Comparison of ENCODE assay signal across 21 cellular contexts in the genomic region with DNA sequence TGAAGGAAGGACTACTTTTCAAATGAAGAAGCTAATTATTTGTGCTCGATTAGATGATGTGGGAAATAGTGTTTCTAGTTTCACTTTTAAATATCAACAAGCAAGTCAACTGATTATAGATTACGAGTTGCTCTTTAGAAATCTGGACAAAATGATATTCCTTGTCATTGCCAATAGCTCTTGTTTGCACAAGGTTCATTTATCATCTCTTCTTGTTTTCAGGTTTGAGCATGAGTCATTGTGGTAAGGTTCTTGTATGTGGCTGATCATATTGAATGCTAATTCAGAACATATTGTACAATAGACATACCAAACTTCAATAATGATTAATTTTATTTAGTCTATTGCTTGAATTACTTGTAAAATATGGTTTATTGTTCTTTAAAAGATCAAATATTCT.
DNase-seq lines count a peak whose midpoint lies in the region; ATAC-seq, FAIRE-seq and TF ChIP-seq lines count a peak whose summit lies in the region.
"Had no signal": no experiment of that assay in that cellular context is flagged by ENCODE, and none has a peak within 500 bp of the region (broad histone marks: within the 10 kb centered on the region; RNA-seq: fewer than 3 reads in every experiment).

No MANE protein-coding gene starts in this region.

- no peak for TF ChIP-seq POLR2A in K562 (conservative IDR thresholded peaks at IDR 0.05)
- TF ChIP-seq POLR2A in esophagus squamous epithelium (IDR thresholded peaks at IDR 0.05) = no peak

- no peak for TF ChIP-seq EP300 in K562 (IDR thresholded peaks at IDR 0.05; ENCODE audit: low read length)

- DNase-seq in DND-41 (no peak), HT1080 (ENCODE audit: low read depth) (peak; percentile 18), K562 (ENCODE audit: extremely low read depth in 1 of 4, low spot score in 3 of 4) (no peak), non-pigmented ciliary epithelial cell (ENCODE audit: low read depth) (peak; percentile 9), lower lobe of right lung (no peak), left cardiac atrium (no peak), esophagus squamous epithelium (lab: John Stamatoyannopoulos, UW) (no peak)
- DNase-seq: activated CD4-positive, alpha-beta T cell treated with anti-CD3 and anti-CD28 coated beads for 1 hour; activated CD8-positive, alpha-beta memory T cell treated with anti-CD3 and anti-CD28 coated beads for 24 hours; activated T-cell treated with anti-CD3 and anti-CD28 coated beads, Interleukin-2, amount 50 U/mL, for 48 hours; Caco-2; heart left ventricle; IMR-90; MM.1S; NCI-H187 treated with DMSO at 0.1 percent for 48 hours; NCI-H226; NK-92 treated with Interleukin-12 subunit alpha and Interleukin-12 subunit beta, amount 100 ng/mL, for 24 hours; occipital lobe; SW 1271 had no signal

- H3K9ac ChIP-seq in DND-41 (ENCODE audit: low read depth, low read length) = no peak overlapping the region
- H3K9ac ChIP-seq in K562 (ENCODE audit: insufficient read depth in 1 of 2, low read depth in 2 of 2, low read length in 2 of 2) = no peak overlapping the region

- H3K36me3 ChIP-seq in DND-41 (ENCODE audit: insufficient read depth, low read length) (no peaks in the 10 kb centered on the region), K562 (ENCODE audit: control insufficient read depth, insufficient read depth, low read length) (no peaks in the 10 kb centered on the region), lower lobe of right lung (no peaks in the 10 kb centered on the region), esophagus squamous epithelium (no peaks in the 10 kb centered on the region)
- H3K36me3 ChIP-seq: heart left ventricle, right atrium auricular region, thoracic aorta had no signal

- TF ChIP-seq CTCF in DND-41 (IDR thresholded peaks at IDR 0.05; ENCODE audit: borderline replicate concordance, extremely low read depth, low read length, poor library complexity, severe bottlenecking) = no peak
- TF ChIP-seq CTCF in K562 (IDR thresholded peaks at IDR 0.05 in 2 of 3, conservative IDR thresholded peaks at IDR 0.05 in 1 of 3; ENCODE audit: insufficient read depth in 2 of 3, low read depth in 1 of 3, low read length in 3 of 3) = no peak
- TF ChIP-seq CTCF in lower lobe of right lung (IDR thresholded peaks at IDR 0.05) = no peak
- TF ChIP-seq CTCF in esophagus squamous epithelium (IDR thresholded peaks at IDR 0.05) = no peak

- no peak for TF ChIP-seq RAD21 in K562 (CRISPR knock-in tag; conservative IDR thresholded peaks at IDR 0.05 in 1 of 2, IDR thresholded peaks at IDR 0.05 in 1 of 2)

- POLR2A ChIA-PET in K562 (lab: Yijun Ruan, JAX) = no interaction called here

- no peak for ATAC-seq in DND-41 (ENCODE audit: insufficient read depth, low read depth)
- no peak for ATAC-seq in K562
- ATAC-seq in lower lobe of right lung = no peak
- no peak for ATAC-seq in left cardiac atrium
- ATAC-seq: heart left ventricle had no signal

- no peaks in the 10 kb centered on the region for H4K20me1 ChIP-seq in DND-41 (ENCODE audit: insufficient read depth, low read length)
- H4K20me1 ChIP-seq in K562 (replicated peaks; ENCODE audit: control insufficient read depth, insufficient read depth, low read length) = no peaks in the 10 kb centered on the region

- CTCF ChIA-PET in K562 (lab: Yijun Ruan, JAX; ENCODE audit: low intra/inter-chr PET ratio) = no interaction called here

- FAIRE-seq in K562 (lab: Jason Lieb, UNC) = no peak

- no TSS peak for BruUV-seq in K562 (replicated peaks; lab: Mats Ljungman, UMichigan)

- H3K27me3 ChIP-seq in DND-41 (ENCODE audit: insufficient read depth, low read length, poor library complexity) (no peaks in the 10 kb centered on the region), K562 (ENCODE audit: control insufficient read depth in 2 of 2, insufficient read depth in 2 of 2, low read length in 2 of 2) (no peaks in the 10 kb centered on the region), lower lobe of right lung (ENCODE audit: low read depth) (no peaks in the 10 kb centered on the region), esophagus squamous epithelium (no peaks in the 10 kb centered on the region)
- H3K27me3 ChIP-seq: heart left ventricle, right atrium auricular region had no signal

- 0% methylated on average over 2 of the region's 2 CpGs for WGBS in K562 (ENCODE audit: insufficient coverage, low coverage, missing lambda C conversion rate)
- 12 to 28% methylated on average over 2 of the region's 2 CpGs for WGBS in esophagus squamous epithelium, 2 donors

- H3K4me1 ChIP-seq in DND-41 (ENCODE audit: insufficient read depth, low read length) (peaks cover 5% of the 10 kb centered on the region; the same call in 1 of the 2 replicates), K562 (replicated peaks in 1 of 2; ENCODE audit: control insufficient read depth in 2 of 2, insufficient read depth in 2 of 2, low read length in 2 of 2) (no peaks in the 10 kb centered on the region), lower lobe of right lung (no peaks in the 10 kb centered on the region), esophagus squamous epithelium (no peaks in the 10 kb centered on the region)
- H3K4me1 ChIP-seq: Caco-2, heart left ventricle, right atrium auricular region had no signal

- peaks cover 2% of the 10 kb centered on the region for H3K9me3 ChIP-seq in DND-41 (ENCODE audit: insufficient read depth, low read length, severe bottlenecking)
- no peaks in the 10 kb centered on the region; the same call in 1 of the 2 replicates for H3K9me3 ChIP-seq in K562 (replicated peaks; ENCODE audit: control insufficient read depth, insufficient read depth, low read depth, low read length)
- no peaks in the 10 kb centered on the region for H3K9me3 ChIP-seq in lower lobe of right lung
- no peaks in the 10 kb centered on the region for H3K9me3 ChIP-seq in esophagus squamous epithelium
- H3K9me3 ChIP-seq: Caco-2, heart left ventricle, right atrium auricular region, thoracic aorta had no signal

- H2AFZ ChIP-seq in DND-41 (ENCODE audit: low read depth, low read length) (peak overlapping the region; percentile 34), K562 (ENCODE audit: low read depth, low read length) (no peak overlapping the region)

- in situ Hi-C loops in K562 (cut with MboI) = no loop called here

- no peaks in the 10 kb centered on the region for H3K9me1 ChIP-seq in K562 (ENCODE audit: control insufficient read depth, insufficient read depth, low read length)

- no peak overlapping the region for H3K27ac ChIP-seq in DND-41 (ENCODE audit: low read length)
- no peak overlapping the region for H3K27ac ChIP-seq in K562 (ENCODE audit: extremely low read depth, low read depth, low read length)
- H3K27ac ChIP-seq in lower lobe of right lung = no peak overlapping the region
- no peak overlapping the region for H3K27ac ChIP-seq in esophagus squamous epithelium
- H3K27ac ChIP-seq: heart left ventricle, right atrium auricular region, thoracic aorta had no signal

- H3K79me2 ChIP-seq in DND-41 (ENCODE audit: insufficient read depth, low read length) (no peaks in the 10 kb centered on the region), K562 (ENCODE audit: control insufficient read depth, insufficient read depth, low read length) (no peaks in the 10 kb centered on the region)

- intact Hi-C loops in K562 (cut with micrococcal nuclease) (no loop called here), lower lobe of right lung (cut with DNase I) (no loop called here), left cardiac atrium (cut with DNase I) (no loop called here), esophagus squamous epithelium (cut with DNase I) (no loop called here)

- H3K4me3 ChIP-seq in DND-41 (ENCODE audit: low read depth in 1 of 2, low read length in 2 of 2) = no peak overlapping the region
- H3K4me3 ChIP-seq in K562 = no peak overlapping the region
- H3K4me3 ChIP-seq in lower lobe of right lung = no peak overlapping the region
- no peak overlapping the region for H3K4me3 ChIP-seq in esophagus squamous epithelium
- H3K4me3 ChIP-seq: heart left ventricle, right atrium auricular region, thoracic aorta had no signal

- no peak overlapping the region for H3K4me2 ChIP-seq in DND-41 (ENCODE audit: insufficient read depth, low read length)
- no peak overlapping the region for H3K4me2 ChIP-seq in K562 (ENCODE audit: insufficient read depth, low read length)

TF ChIP-seq in K562, 482 proteins besides CTCF, POLR2A, EP300 and RAD21:
- TF ChIP-seq FOXA3 (CRISPR knock-in tag; conservative IDR thresholded peaks at IDR 0.05 in 1 of 2, IDR thresholded peaks at IDR 0.05 in 1 of 2) (0 out of 4 replicates have a peak, but pooled peaks of 1 of the 2 experiments have one; percentile 40), EZH2 (IDR thresholded peaks at IDR 0.05; ENCODE audit: borderline replicate concordance, low read depth, low read length) (no peak), SNRNP70 (optimal IDR thresholded peaks at IDR 0.05; ENCODE audit: low read depth, low read length) (no peak), MEIS2 (IDR thresholded peaks at IDR 0.05; ENCODE audit: partially characterized antibody) (peak; percentile 17), HNRNPH1 (optimal IDR thresholded peaks at IDR 0.05; ENCODE audit: low read depth, low read length) (no peak), ZC3H11A (IDR thresholded peaks at IDR 0.05; ENCODE audit: low read depth, low read length) (no peak), ZNF644 (tag; IDR thresholded peaks at IDR 0.05; ENCODE audit: low read depth) (no peak), LARP7 (IDR thresholded peaks at IDR 0.05) (no peak), LEF1 (IDR thresholded peaks at IDR 0.05) (no peak)
- TF ChIP-seq, protein P1, sequence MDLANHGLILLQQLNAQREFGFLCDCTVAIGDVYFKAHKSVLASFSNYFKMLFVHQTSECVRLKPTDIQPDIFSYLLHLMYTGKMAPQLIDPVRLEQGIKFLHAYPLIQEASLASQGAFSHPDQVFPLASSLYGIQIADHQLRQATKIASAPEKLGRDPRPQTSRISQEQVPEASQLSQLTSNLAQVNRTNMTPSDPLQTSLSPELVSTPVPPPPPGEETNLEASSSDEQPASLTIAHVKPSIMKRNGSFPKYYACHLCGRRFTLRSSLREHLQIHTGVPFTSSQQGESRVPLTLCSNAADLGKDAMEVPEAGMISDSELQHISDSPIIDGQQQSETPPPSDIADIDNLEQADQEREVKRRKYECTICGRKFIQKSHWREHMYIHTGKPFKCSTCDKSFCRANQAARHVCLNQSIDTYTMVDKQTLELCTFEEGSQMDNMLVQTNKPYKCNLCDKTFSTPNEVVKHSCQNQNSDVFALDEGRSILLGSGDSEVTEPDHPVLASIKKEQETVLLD (IDR thresholded peaks at IDR 0.05) = no peak

Comparison
In these comparisons a context has a peak if more than half of its experiments do, and no peak if none do; other contexts are left out.
1. DNase-seq: peak in HT1080 (single experiment) and non-pigmented ciliary epithelial cell (single experiment); none in DND-41 (single experiment), K562 (0 of 4), lower lobe of right lung (single experiment), left cardiac atrium (single experiment) and esophagus squamous epithelium (single experiment).